ENCODE assay signal across 1 cellular context in the genomic region with DNA sequence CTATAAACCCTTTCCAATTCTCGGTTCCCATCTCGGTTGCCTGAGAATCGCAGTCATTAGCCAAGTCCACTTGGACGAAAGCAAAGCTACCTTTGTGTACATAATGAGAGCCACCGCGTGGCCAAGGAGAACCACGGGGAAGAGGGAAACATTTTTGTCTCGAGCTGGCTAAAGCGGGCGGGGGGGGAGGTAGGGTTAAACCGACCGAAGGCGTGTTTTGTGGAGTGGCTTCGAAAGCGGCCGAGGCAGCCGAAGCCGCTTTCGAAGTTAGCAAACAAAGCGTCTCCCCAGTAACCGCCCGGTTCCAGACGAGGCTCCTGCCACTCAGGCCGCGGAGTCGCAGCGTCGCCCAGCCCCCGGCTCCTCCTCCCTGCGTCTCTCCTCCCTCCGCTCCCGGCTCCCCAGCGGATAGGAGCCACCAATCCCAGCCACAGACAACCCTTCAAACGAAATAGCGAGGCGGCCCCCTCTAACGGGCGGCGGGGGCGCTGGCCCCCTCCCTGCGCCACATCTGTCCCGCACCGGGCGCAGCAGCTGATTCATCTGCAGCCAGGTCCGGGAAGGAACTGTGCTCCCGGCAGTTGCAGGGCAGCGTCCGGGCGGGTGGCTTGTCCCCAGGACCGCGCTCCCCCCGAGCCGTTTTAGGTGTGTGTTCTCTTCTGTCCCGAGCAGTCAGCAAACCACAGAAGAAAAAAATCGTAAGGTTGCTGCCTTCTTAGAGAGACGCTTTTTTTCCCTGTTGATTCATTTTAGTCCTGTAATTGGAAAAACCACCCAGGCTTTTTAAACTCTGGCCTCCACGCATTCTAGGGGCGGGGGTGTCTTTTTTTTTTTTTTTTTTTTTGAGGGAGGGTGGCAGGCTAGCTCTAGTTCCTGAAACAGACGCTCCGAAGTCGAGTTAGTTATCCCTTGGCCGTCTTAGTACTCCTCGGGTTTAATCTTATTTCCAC.
TF ChIP-seq lines count a peak whose summit lies in the region.

No MANE protein-coding gene starts in this region.

TF ChIP-seq in K562, 482 proteins besides CTCF, POLR2A, EP300 and RAD21 (continued from another document and continues in another):
- TF ChIP-seq, protein P1, sequence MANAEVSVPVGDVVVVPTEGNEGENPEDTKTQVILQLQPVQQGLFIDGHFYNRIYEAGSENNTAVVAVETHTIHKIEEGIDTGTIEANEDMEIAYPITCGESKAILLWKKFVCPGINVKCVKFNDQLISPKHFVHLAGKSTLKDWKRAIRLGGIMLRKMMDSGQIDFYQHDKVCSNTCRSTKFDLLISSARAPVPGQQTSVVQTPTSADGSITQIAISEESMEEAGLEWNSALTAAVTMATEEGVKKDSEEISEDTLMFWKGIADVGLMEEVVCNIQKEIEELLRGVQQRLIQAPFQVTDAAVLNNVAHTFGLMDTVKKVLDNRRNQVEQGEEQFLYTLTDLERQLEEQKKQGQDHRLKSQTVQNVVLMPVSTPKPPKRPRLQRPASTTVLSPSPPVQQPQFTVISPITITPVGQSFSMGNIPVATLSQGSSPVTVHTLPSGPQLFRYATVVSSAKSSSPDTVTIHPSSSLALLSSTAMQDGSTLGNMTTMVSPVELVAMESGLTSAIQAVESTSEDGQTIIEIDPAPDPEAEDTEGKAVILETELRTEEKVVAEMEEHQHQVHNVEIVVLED (CRISPR knock-in tag; IDR thresholded peaks at IDR 0.05) = peak; percentile 79
- 0 out of 2 replicates have a peak, but pooled peaks have one; percentile 61 for TF ChIP-seq GTF2A2 (tag; IDR thresholded peaks at IDR 0.05)
- TF ChIP-seq, protein P2, sequence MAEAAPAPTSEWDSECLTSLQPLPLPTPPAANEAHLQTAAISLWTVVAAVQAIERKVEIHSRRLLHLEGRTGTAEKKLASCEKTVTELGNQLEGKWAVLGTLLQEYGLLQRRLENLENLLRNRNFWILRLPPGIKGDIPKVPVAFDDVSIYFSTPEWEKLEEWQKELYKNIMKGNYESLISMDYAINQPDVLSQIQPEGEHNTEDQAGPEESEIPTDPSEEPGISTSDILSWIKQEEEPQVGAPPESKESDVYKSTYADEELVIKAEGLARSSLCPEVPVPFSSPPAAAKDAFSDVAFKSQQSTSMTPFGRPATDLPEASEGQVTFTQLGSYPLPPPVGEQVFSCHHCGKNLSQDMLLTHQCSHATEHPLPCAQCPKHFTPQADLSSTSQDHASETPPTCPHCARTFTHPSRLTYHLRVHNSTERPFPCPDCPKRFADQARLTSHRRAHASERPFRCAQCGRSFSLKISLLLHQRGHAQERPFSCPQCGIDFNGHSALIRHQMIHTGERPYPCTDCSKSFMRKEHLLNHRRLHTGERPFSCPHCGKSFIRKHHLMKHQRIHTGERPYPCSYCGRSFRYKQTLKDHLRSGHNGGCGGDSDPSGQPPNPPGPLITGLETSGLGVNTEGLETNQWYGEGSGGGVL (CRISPR knock-in tag; IDR thresholded peaks at IDR 0.05) = no peak
- no peak for TF ChIP-seq RNF2 (IDR thresholded peaks at IDR 0.05)
- TF ChIP-seq, protein P3, sequence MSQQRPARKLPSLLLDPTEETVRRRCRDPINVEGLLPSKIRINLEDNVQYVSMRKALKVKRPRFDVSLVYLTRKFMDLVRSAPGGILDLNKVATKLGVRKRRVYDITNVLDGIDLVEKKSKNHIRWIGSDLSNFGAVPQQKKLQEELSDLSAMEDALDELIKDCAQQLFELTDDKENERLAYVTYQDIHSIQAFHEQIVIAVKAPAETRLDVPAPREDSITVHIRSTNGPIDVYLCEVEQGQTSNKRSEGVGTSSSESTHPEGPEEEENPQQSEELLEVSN (IDR thresholded peaks at IDR 0.05; ENCODE audit: borderline replicate concordance in 1 of 2, extremely low read depth in 1 of 2, insufficient read depth in 1 of 2, insufficient read length in 1 of 2, low read depth in 1 of 2, low read length in 1 of 2, poor library complexity in 1 of 2, severe bottlenecking in 1 of 2) = peak; percentile 56 to 75
- peak; percentile 71 for TF ChIP-seq NFE2 (IDR thresholded peaks at IDR 0.05; ENCODE audit: low read depth)
- TF ChIP-seq NR2C1 (IDR thresholded peaks at IDR 0.05) = no peak
- no peak for TF ChIP-seq NR2C1 (tag; IDR thresholded peaks at IDR 0.05)
- TF ChIP-seq ZNF311 (CRISPR knock-in tag; IDR thresholded peaks at IDR 0.05) = 0 out of 2 replicates have a peak, but pooled peaks have one; percentile 7
- no peak for TF ChIP-seq SOX6 (IDR thresholded peaks at IDR 0.05)
- TF ChIP-seq SRSF1 (IDR thresholded peaks at IDR 0.05; ENCODE audit: low read depth, low read length) = peak; percentile 70; the same call in 1 of the 2 replicates
- peak; percentile 89 for TF ChIP-seq ZNF384 (IDR thresholded peaks at IDR 0.05; ENCODE audit: low read depth, low read length)
- TF ChIP-seq, protein P4, sequence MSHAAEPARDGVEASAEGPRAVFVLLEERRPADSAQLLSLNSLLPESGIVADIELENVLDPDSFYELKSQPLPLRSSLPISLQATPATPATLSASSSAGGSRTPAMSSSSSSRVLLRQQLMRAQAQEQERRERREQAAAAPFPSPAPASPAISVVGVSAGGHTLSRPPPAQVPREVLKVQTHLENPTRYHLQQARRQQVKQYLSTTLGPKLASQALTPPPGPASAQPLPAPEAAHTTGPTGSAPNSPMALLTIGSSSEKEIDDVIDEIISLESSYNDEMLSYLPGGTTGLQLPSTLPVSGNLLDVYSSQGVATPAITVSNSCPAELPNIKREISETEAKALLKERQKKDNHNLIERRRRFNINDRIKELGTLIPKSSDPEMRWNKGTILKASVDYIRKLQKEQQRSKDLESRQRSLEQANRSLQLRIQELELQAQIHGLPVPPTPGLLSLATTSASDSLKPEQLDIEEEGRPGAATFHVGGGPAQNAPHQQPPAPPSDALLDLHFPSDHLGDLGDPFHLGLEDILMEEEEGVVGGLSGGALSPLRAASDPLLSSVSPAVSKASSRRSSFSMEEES (CRISPR knock-in tag; IDR thresholded peaks at IDR 0.05) = no peak
- TF ChIP-seq, protein P5, sequence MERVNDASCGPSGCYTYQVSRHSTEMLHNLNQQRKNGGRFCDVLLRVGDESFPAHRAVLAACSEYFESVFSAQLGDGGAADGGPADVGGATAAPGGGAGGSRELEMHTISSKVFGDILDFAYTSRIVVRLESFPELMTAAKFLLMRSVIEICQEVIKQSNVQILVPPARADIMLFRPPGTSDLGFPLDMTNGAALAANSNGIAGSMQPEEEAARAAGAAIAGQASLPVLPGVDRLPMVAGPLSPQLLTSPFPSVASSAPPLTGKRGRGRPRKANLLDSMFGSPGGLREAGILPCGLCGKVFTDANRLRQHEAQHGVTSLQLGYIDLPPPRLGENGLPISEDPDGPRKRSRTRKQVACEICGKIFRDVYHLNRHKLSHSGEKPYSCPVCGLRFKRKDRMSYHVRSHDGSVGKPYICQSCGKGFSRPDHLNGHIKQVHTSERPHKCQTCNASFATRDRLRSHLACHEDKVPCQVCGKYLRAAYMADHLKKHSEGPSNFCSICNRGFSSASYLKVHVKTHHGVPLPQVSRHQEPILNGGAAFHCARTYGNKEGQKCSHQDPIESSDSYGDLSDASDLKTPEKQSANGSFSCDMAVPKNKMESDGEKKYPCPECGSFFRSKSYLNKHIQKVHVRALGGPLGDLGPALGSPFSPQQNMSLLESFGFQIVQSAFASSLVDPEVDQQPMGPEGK (CRISPR knock-in tag; IDR thresholded peaks at IDR 0.05; ENCODE audit: borderline replicate concordance) = peak; percentile 75; the same call in 1 of the 2 replicates
- TF ChIP-seq, protein P6, sequence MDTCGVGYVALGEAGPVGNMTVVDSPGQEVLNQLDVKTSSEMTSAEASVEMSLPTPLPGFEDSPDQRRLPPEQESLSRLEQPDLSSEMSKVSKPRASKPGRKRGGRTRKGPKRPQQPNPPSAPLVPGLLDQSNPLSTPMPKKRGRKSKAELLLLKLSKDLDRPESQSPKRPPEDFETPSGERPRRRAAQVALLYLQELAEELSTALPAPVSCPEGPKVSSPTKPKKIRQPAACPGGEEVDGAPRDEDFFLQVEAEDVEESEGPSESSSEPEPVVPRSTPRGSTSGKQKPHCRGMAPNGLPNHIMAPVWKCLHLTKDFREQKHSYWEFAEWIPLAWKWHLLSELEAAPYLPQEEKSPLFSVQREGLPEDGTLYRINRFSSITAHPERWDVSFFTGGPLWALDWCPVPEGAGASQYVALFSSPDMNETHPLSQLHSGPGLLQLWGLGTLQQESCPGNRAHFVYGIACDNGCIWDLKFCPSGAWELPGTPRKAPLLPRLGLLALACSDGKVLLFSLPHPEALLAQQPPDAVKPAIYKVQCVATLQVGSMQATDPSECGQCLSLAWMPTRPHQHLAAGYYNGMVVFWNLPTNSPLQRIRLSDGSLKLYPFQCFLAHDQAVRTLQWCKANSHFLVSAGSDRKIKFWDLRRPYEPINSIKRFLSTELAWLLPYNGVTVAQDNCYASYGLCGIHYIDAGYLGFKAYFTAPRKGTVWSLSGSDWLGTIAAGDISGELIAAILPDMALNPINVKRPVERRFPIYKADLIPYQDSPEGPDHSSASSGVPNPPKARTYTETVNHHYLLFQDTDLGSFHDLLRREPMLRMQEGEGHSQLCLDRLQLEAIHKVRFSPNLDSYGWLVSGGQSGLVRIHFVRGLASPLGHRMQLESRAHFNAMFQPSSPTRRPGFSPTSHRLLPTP (IDR thresholded peaks at IDR 0.05; ENCODE audit: borderline replicate concordance, extremely low read depth, insufficient read length) = no peak
- no peak for TF ChIP-seq BRF1 (IDR thresholded peaks at IDR 0.05; ENCODE audit: borderline replicate concordance, extremely low read depth, insufficient read length)
- peak; percentile 99 to 100 for TF ChIP-seq MAZ (CRISPR knock-in tag; conservative IDR thresholded peaks at IDR 0.05 in 1 of 2, IDR thresholded peaks at IDR 0.05 in 1 of 2)
- TF ChIP-seq, protein P7, sequence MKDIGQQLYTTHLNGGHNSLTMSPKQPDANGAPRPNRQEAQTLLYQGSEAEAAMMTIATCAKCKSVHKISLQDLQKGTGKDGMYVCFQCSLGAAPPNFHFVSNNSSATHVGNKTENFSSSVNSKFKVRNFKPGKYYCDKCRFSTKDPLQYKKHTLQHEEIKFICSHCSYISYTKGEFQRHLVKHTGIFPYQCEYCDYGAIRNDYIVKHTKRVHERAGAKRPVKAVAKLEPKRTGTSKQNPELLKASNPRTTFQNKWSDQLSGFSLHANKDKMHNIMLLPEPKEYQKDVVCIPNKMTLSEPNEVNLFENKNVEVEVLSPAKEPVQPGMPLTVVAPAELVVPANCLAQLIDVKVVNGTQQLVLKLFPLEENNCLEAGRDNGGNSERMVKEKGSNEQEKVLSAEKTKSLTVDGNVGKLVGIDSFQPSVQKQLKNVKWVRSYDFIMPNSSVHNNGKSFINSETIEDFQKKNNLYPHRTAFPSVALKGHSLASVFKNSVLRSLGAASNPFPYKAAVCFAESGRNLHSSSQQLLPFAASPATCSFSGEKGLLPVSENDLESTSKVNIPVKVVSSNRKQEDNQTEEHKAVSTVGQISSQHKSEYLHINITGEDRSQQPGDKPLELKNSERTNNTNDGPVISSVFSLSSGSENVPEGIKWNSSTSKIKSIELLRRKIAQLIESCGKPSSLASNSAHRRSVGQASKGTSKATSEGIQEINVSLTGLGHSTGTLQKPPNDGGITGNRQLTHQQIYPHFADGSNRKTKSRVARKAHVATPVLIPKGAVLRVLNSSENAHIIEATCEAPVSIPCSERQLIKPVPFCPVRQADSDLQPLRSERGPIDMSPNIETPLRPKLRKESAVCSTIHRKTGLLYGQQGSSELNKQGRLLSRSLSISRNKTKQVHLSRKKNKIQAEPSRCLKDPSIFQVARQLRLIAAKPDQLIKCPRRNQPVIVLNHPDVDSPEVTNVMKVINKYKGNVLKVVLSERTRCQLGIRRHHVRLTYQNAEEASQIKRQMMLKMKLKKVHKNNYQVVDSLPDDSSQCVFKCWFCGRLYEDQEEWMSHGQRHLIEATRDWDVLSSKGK (CRISPR knock-in tag; IDR thresholded peaks at IDR 0.05) = no peak
- TF ChIP-seq CBX8 (IDR thresholded peaks at IDR 0.05; ENCODE audit: borderline replicate concordance, extremely low read depth, low read depth, low read length, poor library complexity, severe bottlenecking) = no peak
- TF ChIP-seq, protein P8, sequence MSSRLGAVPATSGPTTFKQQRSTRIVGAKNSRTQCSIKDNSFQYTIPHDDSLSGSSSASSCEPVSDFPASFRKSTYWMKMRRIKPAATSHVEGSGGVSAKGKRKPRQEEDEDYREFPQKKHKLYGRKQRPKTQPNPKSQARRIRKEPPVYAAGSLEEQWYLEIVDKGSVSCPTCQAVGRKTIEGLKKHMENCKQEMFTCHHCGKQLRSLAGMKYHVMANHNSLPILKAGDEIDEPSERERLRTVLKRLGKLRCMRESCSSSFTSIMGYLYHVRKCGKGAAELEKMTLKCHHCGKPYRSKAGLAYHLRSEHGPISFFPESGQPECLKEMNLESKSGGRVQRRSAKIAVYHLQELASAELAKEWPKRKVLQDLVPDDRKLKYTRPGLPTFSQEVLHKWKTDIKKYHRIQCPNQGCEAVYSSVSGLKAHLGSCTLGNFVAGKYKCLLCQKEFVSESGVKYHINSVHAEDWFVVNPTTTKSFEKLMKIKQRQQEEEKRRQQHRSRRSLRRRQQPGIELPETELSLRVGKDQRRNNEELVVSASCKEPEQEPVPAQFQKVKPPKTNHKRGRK (tag; IDR thresholded peaks at IDR 0.05) = peak; percentile 34; the same call in 1 of the 2 replicates
- TF ChIP-seq ZBTB17 (CRISPR knock-in tag; IDR thresholded peaks at IDR 0.05) = peak; percentile 5; the same call in 1 of the 2 replicates
- no peak for TF ChIP-seq ZKSCAN8 (CRISPR knock-in tag; IDR thresholded peaks at IDR 0.05)
- TF ChIP-seq MED1 (CRISPR knock-in tag; IDR thresholded peaks at IDR 0.05; ENCODE audit: borderline replicate concordance) = no peak
